Comparison of ENCODE assay signal across 8 cellular contexts in the genomic region with DNA sequence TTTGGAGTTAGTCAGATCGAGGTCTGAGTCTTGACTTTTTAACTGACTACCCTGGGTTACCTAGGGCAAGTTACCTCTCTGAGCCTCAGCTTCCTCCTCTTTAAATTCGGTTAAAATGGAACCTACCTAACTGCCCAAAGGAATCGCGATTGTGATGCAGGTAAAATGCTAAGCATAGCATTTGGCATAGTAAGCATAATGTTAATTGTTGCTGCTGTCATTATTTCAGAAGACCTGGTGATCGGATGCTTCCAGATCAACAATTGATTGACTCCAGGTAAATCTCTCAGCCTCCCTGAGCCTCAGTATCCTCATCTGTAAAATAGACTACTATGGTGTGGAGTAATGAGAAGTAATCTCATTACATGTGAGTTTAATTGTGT. TPM values are rescaled to one million over a fixed set of nuclear protein-coding genes. Genes with fewer than 3 reads are reported as not detected.
DNase-seq lines count a peak whose midpoint lies in the region; ATAC-seq and TF ChIP-seq lines count a peak whose summit lies in the region.

No MANE protein-coding gene starts in this region.

- H3K9ac ChIP-seq in skeletal muscle tissue (ENCODE audit: low read depth in 1 of 3, low read length in 3 of 3), result peak overlapping the region; percentile 83 to 86 (median 86)

- H3K36me3 Mint-ChIP-seq in GM23338 (ENCODE audit: low read depth), result peaks cover 16% of the 10 kb centered on the region

- no peak overlapping the region for H3K27ac Mint-ChIP-seq in GM23338

- TF ChIP-seq CTCF in GM23338 (conservative IDR thresholded peaks at IDR 0.05; ENCODE audit: low read depth in 2 of 2) (no peak), WERI-Rb-1 (IDR thresholded peaks at IDR 0.05; ENCODE audit: low read depth, low read length) (no peak)

- DNase-seq in GM23338 (ENCODE audit: low spot score) (peak; percentile 50), WERI-Rb-1 (no peak), right cardiac atrium (no peak), NCI-H146 (lab: John Stamatoyannopoulos, UW) (no peak), NOMO-1 (lab: John Stamatoyannopoulos, UW; ENCODE audit: unreplicated experiment in 2 of 2) (no peak), NCI-H1048 (lab: John Stamatoyannopoulos, UW) (no peak)

- WGBS in right cardiac atrium, result 22% methylated on average over 5 of the region's 5 CpGs

- H3K36me3 ChIP-seq in GM23338 (ENCODE audit: insufficient read depth), result no peaks in the 10 kb centered on the region
- H3K36me3 ChIP-seq in WERI-Rb-1, result no peaks in the 10 kb centered on the region
- peaks cover 0 to 4% (median 0%) of the 10 kb centered on the region in 3 donors for H3K36me3 ChIP-seq in skeletal muscle tissue (ENCODE audit: control insufficient read depth in 3 of 3, insufficient read depth in 3 of 3, low read length in 3 of 3)

- H3K9me2 ChIP-seq in GM23338 (ENCODE audit: insufficient read depth), result no peaks in the 10 kb centered on the region

- peaks cover 26% of the 10 kb centered on the region for H3K4me1 Mint-ChIP-seq in GM23338

- intact Hi-C loops in right cardiac atrium (cut with DNase I), result no loop called here

- H4K20me1 ChIP-seq in GM23338 (replicated peaks; ENCODE audit: insufficient read depth), result no peaks in the 10 kb centered on the region

- H3K4me1 ChIP-seq in GM23338 (ENCODE audit: insufficient read depth) (peaks cover 11% of the 10 kb centered on the region), right cardiac atrium (ENCODE audit: control insufficient read depth, insufficient read depth, low read length) (no peaks in the 10 kb centered on the region), skeletal muscle tissue (ENCODE audit: control insufficient read depth in 3 of 3, insufficient read depth in 3 of 3, low read length in 3 of 3) (peaks cover 2 to 24% (median 4%) of the 10 kb centered on the region in 3 donors)

- peaks cover 16% of the 10 kb centered on the region for H3K27me3 Mint-ChIP-seq in GM23338 (ENCODE audit: insufficient read depth, low read depth, poor library complexity)

- peak overlapping the region; percentile 89 for H3K4me3 Mint-ChIP-seq in GM23338

- H3K4me3 ChIP-seq in GM23338 (peak overlapping the region; percentile 86), WERI-Rb-1 (ENCODE audit: low read depth, low read length) (peak overlapping the region; percentile 78), right cardiac atrium (ENCODE audit: low read length) (peak overlapping the region; percentile 80), skeletal muscle tissue (ENCODE audit: low read length in 3 of 3) (peak overlapping the region; percentile 81 to 95 (median 91))

- H3K27ac ChIP-seq in GM23338 (ENCODE audit: low read depth) (no peak overlapping the region), WERI-Rb-1 (no peak overlapping the region), right cardiac atrium (ENCODE audit: low read length) (no peak overlapping the region), skeletal muscle tissue (ENCODE audit: low read depth, low read length) (peak overlapping the region; percentile 75)

- peak overlapping the region; percentile 14; the same call in 1 of the 2 replicates for H2AFZ ChIP-seq in GM23338

- peaks cover 17% of the 10 kb centered on the region for H3K27me3 ChIP-seq in GM23338 (ENCODE audit: insufficient read depth)
- H3K27me3 ChIP-seq in WERI-Rb-1 (ENCODE audit: insufficient read depth, low read depth, severe bottlenecking), result peaks cover 20% of the 10 kb centered on the region
- no peaks in the 10 kb centered on the region for H3K27me3 ChIP-seq in right cardiac atrium (ENCODE audit: control insufficient read depth, insufficient read depth)
- H3K27me3 ChIP-seq in skeletal muscle tissue (ENCODE audit: control insufficient read depth in 3 of 3, insufficient read depth in 3 of 3, low read length in 3 of 3), result no peaks in the 10 kb centered on the region

- peaks cover 19% of the 10 kb centered on the region for H3K79me2 ChIP-seq in GM23338 (replicated peaks; ENCODE audit: insufficient read depth)

- H3K9me3 Mint-ChIP-seq in GM23338, result no peaks in the 10 kb centered on the region; the same call in 2 of the 3 replicates

- ATAC-seq in GM23338 (no peak), right cardiac atrium (no peak), HG02981 (IDR thresholded peaks at IDR 0.05; ENCODE audit: unreplicated experiment) (no peak)

- H3K4me2 ChIP-seq in GM23338, result peak overlapping the region; percentile 97

- H3F3A ChIP-seq in GM23338 (replicated peaks; ENCODE audit: low read depth), result peaks cover 6% of the 10 kb centered on the region; the same call in 1 of the 2 replicates

- H3K9me3 ChIP-seq in WERI-Rb-1 (ENCODE audit: severe bottlenecking) (no peaks in the 10 kb centered on the region), right cardiac atrium (ENCODE audit: control insufficient read depth, low read length) (no peaks in the 10 kb centered on the region), skeletal muscle tissue (ENCODE audit: control insufficient read depth in 3 of 3, low read length in 3 of 3) (no peaks in the 10 kb centered on the region)

TF ChIP-seq in GM23338, 12 proteins besides CTCF, POLR2A, EP300 and RAD21:
- TF ChIP-seq, protein P1, sequence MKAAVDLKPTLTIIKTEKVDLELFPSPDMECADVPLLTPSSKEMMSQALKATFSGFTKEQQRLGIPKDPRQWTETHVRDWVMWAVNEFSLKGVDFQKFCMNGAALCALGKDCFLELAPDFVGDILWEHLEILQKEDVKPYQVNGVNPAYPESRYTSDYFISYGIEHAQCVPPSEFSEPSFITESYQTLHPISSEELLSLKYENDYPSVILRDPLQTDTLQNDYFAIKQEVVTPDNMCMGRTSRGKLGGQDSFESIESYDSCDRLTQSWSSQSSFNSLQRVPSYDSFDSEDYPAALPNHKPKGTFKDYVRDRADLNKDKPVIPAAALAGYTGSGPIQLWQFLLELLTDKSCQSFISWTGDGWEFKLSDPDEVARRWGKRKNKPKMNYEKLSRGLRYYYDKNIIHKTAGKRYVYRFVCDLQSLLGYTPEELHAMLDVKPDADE (IDR thresholded peaks at IDR 0.05), result no peak
- TF ChIP-seq POLR2AphosphoS5 (IDR thresholded peaks at IDR 0.05; ENCODE audit: low read depth), result no peak
- no peak for TF ChIP-seq JUNB (IDR thresholded peaks at IDR 0.05; ENCODE audit: unreplicated experiment)
- TF ChIP-seq STAT1 (IDR thresholded peaks at IDR 0.05; ENCODE audit: unreplicated experiment), result no peak
- TF ChIP-seq EZH2 (IDR thresholded peaks at IDR 0.05; ENCODE audit: low read depth, unreplicated experiment), result no peak
- TF ChIP-seq, protein P2, sequence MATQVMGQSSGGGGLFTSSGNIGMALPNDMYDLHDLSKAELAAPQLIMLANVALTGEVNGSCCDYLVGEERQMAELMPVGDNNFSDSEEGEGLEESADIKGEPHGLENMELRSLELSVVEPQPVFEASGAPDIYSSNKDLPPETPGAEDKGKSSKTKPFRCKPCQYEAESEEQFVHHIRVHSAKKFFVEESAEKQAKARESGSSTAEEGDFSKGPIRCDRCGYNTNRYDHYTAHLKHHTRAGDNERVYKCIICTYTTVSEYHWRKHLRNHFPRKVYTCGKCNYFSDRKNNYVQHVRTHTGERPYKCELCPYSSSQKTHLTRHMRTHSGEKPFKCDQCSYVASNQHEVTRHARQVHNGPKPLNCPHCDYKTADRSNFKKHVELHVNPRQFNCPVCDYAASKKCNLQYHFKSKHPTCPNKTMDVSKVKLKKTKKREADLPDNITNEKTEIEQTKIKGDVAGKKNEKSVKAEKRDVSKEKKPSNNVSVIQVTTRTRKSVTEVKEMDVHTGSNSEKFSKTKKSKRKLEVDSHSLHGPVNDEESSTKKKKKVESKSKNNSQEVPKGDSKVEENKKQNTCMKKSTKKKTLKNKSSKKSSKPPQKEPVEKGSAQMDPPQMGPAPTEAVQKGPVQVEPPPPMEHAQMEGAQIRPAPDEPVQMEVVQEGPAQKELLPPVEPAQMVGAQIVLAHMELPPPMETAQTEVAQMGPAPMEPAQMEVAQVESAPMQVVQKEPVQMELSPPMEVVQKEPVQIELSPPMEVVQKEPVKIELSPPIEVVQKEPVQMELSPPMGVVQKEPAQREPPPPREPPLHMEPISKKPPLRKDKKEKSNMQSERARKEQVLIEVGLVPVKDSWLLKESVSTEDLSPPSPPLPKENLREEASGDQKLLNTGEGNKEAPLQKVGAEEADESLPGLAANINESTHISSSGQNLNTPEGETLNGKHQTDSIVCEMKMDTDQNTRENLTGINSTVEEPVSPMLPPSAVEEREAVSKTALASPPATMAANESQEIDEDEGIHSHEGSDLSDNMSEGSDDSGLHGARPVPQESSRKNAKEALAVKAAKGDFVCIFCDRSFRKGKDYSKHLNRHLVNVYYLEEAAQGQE (IDR thresholded peaks at IDR 0.05; ENCODE audit: unreplicated experiment), result no peak
- TF ChIP-seq NANOG (IDR thresholded peaks at IDR 0.05; ENCODE audit: borderline replicate concordance), result no peak
- TF ChIP-seq ZNF114 (CRISPR knock-in tag; IDR thresholded peaks at IDR 0.05), result no peak
- TF ChIP-seq ZNF331 (CRISPR knock-in tag; IDR thresholded peaks at IDR 0.05; ENCODE audit: low read depth), result no peak
- TF ChIP-seq CREB1 (CRISPR knock-in tag; IDR thresholded peaks at IDR 0.05; ENCODE audit: low read depth), result no peak

RNA-seq across cellular contexts. Expression of a gene that starts 0.6 kb away (rescaled TPM):
- total RNA-seq in GM23338 (2014; rRNA removed; shearing (Covaris generic)), result 49.7 and 49.8 TPM in 2 replicates
- polyA plus RNA-seq in GM23338 (2016; fragmentation: Nextera tagmentation; extraction: Ambion mirVana) (19.6 and 19.7 TPM in 2 replicates), right cardiac atrium (8.4 TPM)
- total RNA-seq in right cardiac atrium (1 to 10 TPM; 3.4 to 10.0 (median 8.8) TPM), skeletal muscle tissue (18.3 TPM)

RNA-seq across cellular contexts. Expression of a gene that starts 14.5 kb away (rescaled TPM):
- total RNA-seq in GM23338 (2014; rRNA removed; shearing (Covaris generic)), result 59.1 and 75.8 TPM in 2 replicates
- polyA plus RNA-seq in GM23338 (2016; fragmentation: Nextera tagmentation; extraction: Ambion mirVana) (193 and 194 TPM in 2 replicates), right cardiac atrium (59.2 TPM)
- total RNA-seq in right cardiac atrium (10 to 100 TPM; 40.6 to 68.8 (median 50.2) TPM), skeletal muscle tissue (64.2 TPM)

RNA-seq across cellular contexts. Expression of a gene that starts 21.3 kb away (rescaled TPM):
- total RNA-seq in GM23338 (2014; rRNA removed; shearing (Covaris generic)), result 0.31 TPM in 1 of 2 replicates, not detected in the other
- 0.14 and 0.70 TPM in 2 replicates for polyA plus RNA-seq in GM23338 (2016; fragmentation: Nextera tagmentation; extraction: Ambion mirVana)
- not detected for total RNA-seq in right cardiac atrium
- not detected for polyA plus RNA-seq in right cardiac atrium
- 69.9 TPM for total RNA-seq in skeletal muscle tissue

RNA-seq across cellular contexts. Expression of a gene that starts 51.4 kb away (rescaled TPM):
- total RNA-seq in GM23338 (2014; rRNA removed; shearing (Covaris generic)), result 42.2 and 52.0 TPM in 2 replicates
- polyA plus RNA-seq in GM23338 (2016; fragmentation: Nextera tagmentation; extraction: Ambion mirVana) (46.0 and 46.5 TPM in 2 replicates), right cardiac atrium (19.8 TPM)
- total RNA-seq in right cardiac atrium (10 to 100 TPM; 22.6 to 28.8 (median 24.6) TPM), skeletal muscle tissue (15.7 TPM)

RNA-seq across cellular contexts. Expression of a gene that starts 55.7 kb away (rescaled TPM):
- 15.9 and 16.1 TPM in 2 replicates for total RNA-seq in GM23338 (2014; rRNA removed; shearing (Covaris generic))
- 13.1 and 13.9 TPM in 2 replicates for polyA plus RNA-seq in GM23338 (2016; fragmentation: Nextera tagmentation; extraction: Ambion mirVana)
- 1 to 10 TPM in 1 of 4 donors, under 1 TPM in 3; 0.65 to 1.4 (median 0.79) TPM for total RNA-seq in right cardiac atrium
- polyA plus RNA-seq in right cardiac atrium, result 0.97 TPM
- total RNA-seq in skeletal muscle tissue, result not detected

Comparison
In these comparisons a context has a peak if more than half of its experiments do, and no peak if none do; other contexts are left out.
1. RNA of a gene that starts 21.3 kb away (total RNA-seq): 69.9 TPM in skeletal muscle tissue (single experiment); 0.31 TPM in GM23338 and not detected in right cardiac atrium; every median in the first group is over 10 times any median in the second.
2. Peak in every context shown above with its lines, with median percentiles within 50 percentile points of each other: H3K4me3 ChIP-seq.